8 cellular contexts compared by ENCODE assay signal in genomic region chr5:163505475-163506457, GRCh38. TPM values are rescaled to one million over a fixed set of nuclear protein-coding genes. Genes with fewer than 3 reads are reported as not detected.
DNase-seq lines count a peak whose midpoint lies in the region; ATAC-seq, FAIRE-seq and TF ChIP-seq lines count a peak whose summit lies in the region.

Gene MAT2B, plus strand, starts transcription at chr5:163505619. Its CDS starts 68 bp downstream, at chr5:163505687.

- peak within 1 kb of the TSS; percentile 87 to 94 (median 90) for H3K4me3 ChIP-seq in keratinocyte (ENCODE audit: control insufficient read depth in 2 of 3, extremely low read depth in 1 of 3, insufficient read depth in 2 of 3, low read depth in 1 of 3, low read length in 3 of 3)

- no peaks in the 10 kb centered on the region for H3K36me3 ChIP-seq in keratinocyte (ENCODE audit: control insufficient read depth in 2 of 2, extremely low read depth in 1 of 2, insufficient read depth in 2 of 2, low read length in 2 of 2)

- peaks cover 42% of the 10 kb centered on the region for H3K79me2 ChIP-seq in keratinocyte (ENCODE audit: control insufficient read depth, insufficient read depth, low read length)

- no peaks in the 10 kb centered on the region for H3K9me1 ChIP-seq in keratinocyte (ENCODE audit: control insufficient read depth, extremely low read depth, insufficient read depth, low read length)

- ATAC-seq in GM19043 (IDR thresholded peaks at IDR 0.05; ENCODE audit: low read depth, unreplicated experiment) (peak; percentile 83), HG03378 (IDR thresholded peaks at IDR 0.05; ENCODE audit: unreplicated experiment) (peak; percentile 85)
- ATAC-seq in activated CD4-positive, CD25-positive, alpha-beta regulatory T cell treated with anti-CD3 and anti-CD28 coated beads, Interleukin-2, amount 50 U/mL, for 24 hours, result peak; percentile 85 to 90

- FAIRE-seq in keratinocyte (lab: Jason Lieb, UNC), result no peak

- peak within 1 kb of the TSS; percentile 94 for H3K27ac ChIP-seq in keratinocyte (ENCODE audit: control insufficient read depth, insufficient read depth, low read length)

- peak within 1 kb of the TSS; percentile 88 for H2AFZ ChIP-seq in keratinocyte (ENCODE audit: control insufficient read depth, low read length)

- no peaks in the 10 kb centered on the region for H3K9me3 ChIP-seq in keratinocyte (ENCODE audit: control insufficient read depth, low read depth, low read length)

- H4K20me1 ChIP-seq in keratinocyte (ENCODE audit: control insufficient read depth, extremely low read depth, insufficient read depth, low read length), result peaks cover 2% of the 10 kb centered on the region

- no peaks in the 10 kb centered on the region for H3K27me3 ChIP-seq in keratinocyte (ENCODE audit: control insufficient read depth, extremely low read depth, insufficient read depth, low read length)

- H3K4me1 ChIP-seq in keratinocyte (ENCODE audit: control insufficient read depth, extremely low read depth, insufficient read depth, low read length), result peaks cover 35% of the 10 kb centered on the region

- TF ChIP-seq CTCF in keratinocyte (optimal IDR thresholded peaks at IDR 0.05 in 1 of 3, IDR thresholded peaks at IDR 0.05 in 1 of 3, conservative IDR thresholded peaks at IDR 0.05 in 1 of 3; ENCODE audit: extremely low read depth in 1 of 3, insufficient read depth in 2 of 3, low read length in 3 of 3), result peak; percentile 31 to 66 (median 32)

- DNase-seq in AML-193 (lab: John Stamatoyannopoulos, UW), result peak; percentile 90 to 94
- peak; percentile 84 for DNase-seq in NCI-H446 treated with DMSO at 0.1 percent for 48 hours (lab: John Stamatoyannopoulos, UW)
- peak; percentile 96 for DNase-seq in cerebellar cortex (ENCODE audit: low spot score)
- peak; percentile 44 for DNase-seq in keratinocyte (ENCODE audit: low read depth, low spot score)
- DNase-seq in stimulated activated CD4-positive, alpha-beta T cell treated with anti-CD3 and anti-CD28 coated beads, Interleukin-15, amount 100 ng/mL, for 1 hour (ENCODE audit: low read depth in 1 of 2, low spot score in 1 of 2), result peak; percentile 89 to 90

- peak within 1 kb of the TSS; percentile 89 for H3K9ac ChIP-seq in keratinocyte (ENCODE audit: control insufficient read depth, extremely low read depth, insufficient read depth, low read length)

- dilution Hi-C loops in keratinocyte (cut with MboI; ENCODE audit: extremely low pct_ligation_motif_present, low sequenced_read_pairs), result no loop called here

- H3K4me2 ChIP-seq in keratinocyte (ENCODE audit: control insufficient read depth, extremely low read depth, insufficient read depth, low read depth, low read length), result peak within 1 kb of the TSS; percentile 99

RNA-seq across cellular contexts. Expression of gene MAT2B, which starts in this region (rescaled TPM):
- 32.8 to 68.5 TPM (median 50.5 TPM) in 3 replicates for polyA plus RNA-seq in keratinocyte
- 41.4 TPM for polyA plus RNA-seq in keratinocyte (2011; ENCODE audit: low read depth)
- polyA plus RNA-seq in keratinocyte (2011; cell fraction: cytosol; rRNA removed), result 25.1 and 42.0 TPM in 2 replicates
- 18.8 and 30.3 TPM in 2 replicates for polyA plus RNA-seq in keratinocyte (2011; cell fraction: nucleus; rRNA removed)
- 39.1 and 45.3 TPM in 2 replicates for polyA plus RNA-seq in keratinocyte (2012; ENCODE audit: low replicate concordance)
- 15.7 to 29.0 TPM (median 19.8 TPM) in 3 replicates for polyA minus RNA-seq in keratinocyte
- polyA minus RNA-seq in keratinocyte (2011; cell fraction: cytosol; rRNA and poly(A)+ RNA removed), result 23.2 TPM
- polyA minus RNA-seq in keratinocyte (2011; cell fraction: nucleus; rRNA and poly(A)+ RNA removed), result 8.4 and 16.1 TPM in 2 replicates

Comparison
In these comparisons a context has a peak if more than half of its experiments do, and no peak if none do; other contexts are left out.
1. Peak in every context shown above with its lines: DNase-seq, ATAC-seq, H3K4me3 ChIP-seq and H3K27ac ChIP-seq.
2. DNase-seq: peak in every context shown above with its lines; median percentile 96 in cerebellar cortex; 92 in AML-193; 90 in stimulated activated CD4-positive, alpha-beta T cell treated with anti-CD3 and anti-CD28 coated beads, Interleukin-15, amount 100 ng/mL, for 1 hour; 84 in NCI-H446 treated with DMSO at 0.1 percent for 48 hours; 44 in keratinocyte.